In the genomic region with DNA sequence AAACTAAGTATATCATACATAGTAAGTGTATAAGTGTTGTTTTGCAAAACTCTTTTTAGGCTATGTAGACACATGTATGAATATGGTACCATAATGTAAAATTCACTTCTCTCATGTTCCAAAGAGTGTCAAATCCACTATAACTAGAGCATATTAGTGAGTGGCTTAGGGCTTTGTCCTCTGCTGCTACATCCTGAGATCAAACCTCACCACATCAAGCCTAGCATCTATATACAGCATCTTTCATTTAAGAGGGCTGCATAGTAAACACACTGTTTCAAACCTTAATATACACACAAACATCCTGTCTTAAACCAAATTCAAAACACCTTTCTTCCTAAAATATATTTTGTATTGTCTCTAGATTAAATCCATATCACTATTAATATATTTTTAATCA, we compare ENCODE assay signal across 12 cellular contexts. TPM values are rescaled to one million over a fixed set of nuclear protein-coding genes. Genes with fewer than 3 reads are reported as not detected.
DNase-seq lines count a peak whose midpoint lies in the region; ATAC-seq and TF ChIP-seq lines count a peak whose summit lies in the region.
"Had no signal": no experiment of that assay in that cellular context is flagged by ENCODE, and none has a peak within 500 bp of the region (broad histone marks: within the 10 kb centered on the region; RNA-seq: fewer than 3 reads in every experiment).

No MANE protein-coding gene starts in this region.

- no peak for DNase-seq in activated CD4-positive, alpha-beta T cell treated with anti-CD3 and anti-CD28 coated beads for 36 hours
- no peak for DNase-seq in activated CD4-positive, alpha-beta T cell treated with anti-CD3 and anti-CD28 coated beads for 4 hours
- no peak for DNase-seq in Peyer's patch
- DNase-seq in SIG-M5 treated with dmso at 0.1 percent for 504 hours (lab: John Stamatoyannopoulos, UW; ENCODE audit: unreplicated experiment), result no peak
- no peak for DNase-seq in A172 (ENCODE audit: low spot score)
- DNase-seq: activated CD4-positive, CD25-positive, alpha-beta regulatory T cell treated with anti-CD3 and anti-CD28 coated beads, Interleukin-2, amount 50 U/mL, for 72 hours; NCI-H1105 treated with DMSO at 0.1 percent for 48 hours; testis had no signal

- H3K4me3 ChIP-seq in Peyer's patch, result peak overlapping the region; percentile 20 to 36 (median 35)
- peak overlapping the region; percentile 91 for H3K4me3 ChIP-seq in endocrine pancreas (ENCODE audit: control insufficient read depth, insufficient read depth, low read length)
- H3K4me3 ChIP-seq: A549 had no signal

- peak overlapping the region; percentile 91 for H3K4me3 Mint-ChIP-seq in activated CD4-positive, alpha-beta T cell treated with anti-CD3 and anti-CD28 coated beads for 36 hours
- H3K4me3 Mint-ChIP-seq in stimulated activated memory B cell treated with anti-CD40 and anti-IgM and Interleukin-4, amounts not matched to agents 10 μg/mL and 1 μg/mL and 100 μg/mL, for 72 hours, result peak overlapping the region; percentile 86

- H3K36me3 ChIP-seq in Peyer's patch, result peaks cover 0 to 9% (median 0%) of the 10 kb centered on the region in 3 donors
- no peaks in the 10 kb centered on the region for H3K36me3 ChIP-seq in endocrine pancreas (ENCODE audit: control insufficient read depth, insufficient read depth, low read length)

- H3K9ac ChIP-seq in endocrine pancreas (ENCODE audit: control insufficient read depth, insufficient read depth, low read length), result no peak overlapping the region

- peak overlapping the region; percentile 45 to 83 (median 78) for H3K27ac ChIP-seq in Peyer's patch
- H3K27ac ChIP-seq: A549 had no signal

- POLR2A ChIA-PET in activated CD4-positive, alpha-beta T cell treated with anti-CD3 and anti-CD28 coated beads for 36 hours (lab: Charles Lee), result interaction anchor here (0.6 kb wide), 1 partner anchor 116 kb away, joined by 3 read pairs; no protein-coding TSS in a partner anchor

- CTCF ChIA-PET in activated CD4-positive, alpha-beta T cell treated with anti-CD3 and anti-CD28 coated beads for 36 hours (lab: Charles Lee), result interaction anchor here (0.7 to 1.1 kb wide), 3 partner anchors 13 to 39 kb away, joined by 3 read pairs; a partner anchor contains a TSS

- no peak for TF ChIP-seq CTCF in Peyer's patch (IDR thresholded peaks at IDR 0.05)

- H3K27me3 ChIP-seq in Peyer's patch (no peaks in the 10 kb centered on the region), endocrine pancreas (ENCODE audit: control insufficient read depth, insufficient read depth, low read length) (no peaks in the 10 kb centered on the region)
- H3K27me3 ChIP-seq: testis had no signal

- no peaks in the 10 kb centered on the region for H3K9me3 Mint-ChIP-seq in activated CD4-positive, alpha-beta T cell treated with anti-CD3 and anti-CD28 coated beads for 36 hours (ENCODE audit: low read depth)
- H3K9me3 Mint-ChIP-seq in stimulated activated memory B cell treated with anti-CD40 and anti-IgM and Interleukin-4, amounts not matched to agents 10 μg/mL and 1 μg/mL and 100 μg/mL, for 72 hours, result no peaks in the 10 kb centered on the region

- H3K9me3 ChIP-seq in Peyer's patch (no peaks in the 10 kb centered on the region), endocrine pancreas (ENCODE audit: control insufficient read depth, low read length) (no peaks in the 10 kb centered on the region)
- H3K9me3 ChIP-seq: A549, testis had no signal

- H3K4me1 Mint-ChIP-seq in activated CD4-positive, alpha-beta T cell treated with anti-CD3 and anti-CD28 coated beads for 36 hours, result peaks cover 73% of the 10 kb centered on the region
- H3K4me1 Mint-ChIP-seq in stimulated activated memory B cell treated with anti-CD40 and anti-IgM and Interleukin-4, amounts not matched to agents 10 μg/mL and 1 μg/mL and 100 μg/mL, for 72 hours, result peaks cover 80% of the 10 kb centered on the region

- no peak for TF ChIP-seq POLR2A in Peyer's patch (IDR thresholded peaks at IDR 0.05)

- H3K4me1 ChIP-seq in Peyer's patch, result peaks cover 0 to 46% (median 11%) of the 10 kb centered on the region in 4 donors
- peaks cover 40% of the 10 kb centered on the region for H3K4me1 ChIP-seq in endocrine pancreas (ENCODE audit: control insufficient read depth, insufficient read depth, low read length)

- H3K27me3 Mint-ChIP-seq in activated CD4-positive, alpha-beta T cell treated with anti-CD3 and anti-CD28 coated beads for 36 hours, result no peaks in the 10 kb centered on the region
- H3K27me3 Mint-ChIP-seq in stimulated activated memory B cell treated with anti-CD40 and anti-IgM and Interleukin-4, amounts not matched to agents 10 μg/mL and 1 μg/mL and 100 μg/mL, for 72 hours, result no peaks in the 10 kb centered on the region

- peak overlapping the region; percentile 92 for H3K27ac Mint-ChIP-seq in activated CD4-positive, alpha-beta T cell treated with anti-CD3 and anti-CD28 coated beads for 36 hours
- H3K27ac Mint-ChIP-seq in stimulated activated memory B cell treated with anti-CD40 and anti-IgM and Interleukin-4, amounts not matched to agents 10 μg/mL and 1 μg/mL and 100 μg/mL, for 72 hours, result peak overlapping the region; percentile 80

- intact Hi-C loops in activated CD4-positive, alpha-beta T cell treated with anti-CD3 and anti-CD28 coated beads for 36 hours (cut with DNase I, micrococcal nuclease), result loop anchor here (2.0 to 10.0 kb wide), 6 partner anchors 60 to 956 kb away; a partner anchor contains a TSS

- H3K36me3 Mint-ChIP-seq in activated CD4-positive, alpha-beta T cell treated with anti-CD3 and anti-CD28 coated beads for 36 hours (ENCODE audit: low read depth), result peaks cover 40% of the 10 kb centered on the region
- peaks cover 42% of the 10 kb centered on the region for H3K36me3 Mint-ChIP-seq in stimulated activated memory B cell treated with anti-CD40 and anti-IgM and Interleukin-4, amounts not matched to agents 10 μg/mL and 1 μg/mL and 100 μg/mL, for 72 hours

- peak; percentile 30 for ATAC-seq in activated CD4-positive, alpha-beta T cell treated with anti-CD3 and anti-CD28 coated beads for 36 hours
- ATAC-seq in stimulated activated memory B cell treated with anti-CD40 and anti-IgM and Interleukin-4, amounts not matched to agents 10 μg/mL and 1 μg/mL and 100 μg/mL, for 72 hours, result no peak
- ATAC-seq in GM21723 (IDR thresholded peaks at IDR 0.05; ENCODE audit: unreplicated experiment), result no peak
- ATAC-seq: A549 had no signal

RNA-seq across cellular contexts. Expression of a gene that starts 38.6 kb away (rescaled TPM):
- total RNA-seq in activated CD4-positive, alpha-beta T cell treated with anti-CD3 and anti-CD28 coated beads for 36 hours, result 10 to 100 TPM; 75.2 to 87.0 TPM
- total RNA-seq in Peyer's patch, result 100 to 1,000 TPM in 2 of 4 donors, 10 to 100 TPM in 2; 77.7 to 145 (median 106) TPM
- 6.9 and 8.8 TPM in 2 replicates for total RNA-seq in A172 (2014; rRNA removed; shearing (Covaris generic))
